Comparison of ENCODE assay signal across 8 cellular contexts in genomic region chr6:100881707-100882040, GRCh38. TPM values are rescaled to one million over a fixed set of nuclear protein-coding genes. Genes with fewer than 3 reads are reported as not detected.
DNase-seq lines count a peak whose midpoint lies in the region; ATAC-seq, FAIRE-seq and TF ChIP-seq lines count a peak whose summit lies in the region.

No MANE protein-coding gene starts in this region.

- H3K4me3 ChIP-seq in HL-60 (replicated peaks; ENCODE audit: insufficient read depth, low read length) (peak overlapping the region; percentile 98), iPS-15b (ENCODE audit: low read depth, low read length) (peak overlapping the region; percentile 85)

- H3K4me1 Mint-ChIP-seq in activated naive CD8-positive, alpha-beta T cell treated with anti-CD3 and anti-CD28 coated beads for 36 hours: peaks cover 34% of the 10 kb centered on the region
- H3K4me1 Mint-ChIP-seq in stimulated activated effector memory CD8-positive, alpha-beta T cell treated with anti-CD3 and anti-CD28 coated beads, Interleukin-12 subunit alpha, Interleukin-12 subunit beta, amount 100 ng/mL, for 72 hours: peaks cover 29% of the 10 kb centered on the region

- H3K27me3 Mint-ChIP-seq in activated naive CD8-positive, alpha-beta T cell treated with anti-CD3 and anti-CD28 coated beads for 36 hours: peaks cover 4% of the 10 kb centered on the region

- intact Hi-C loops in head of caudate nucleus (cut with DNase I): no loop called here

- no peak for ATAC-seq in stimulated activated effector memory CD8-positive, alpha-beta T cell treated with anti-CD3 and anti-CD28 coated beads, Interleukin-12 subunit alpha, Interleukin-12 subunit beta, amount 100 ng/mL, for 72 hours

- H3K9me3 ChIP-seq in iPS-15b (ENCODE audit: control insufficient read depth, insufficient read depth, low read length): no peaks in the 10 kb centered on the region

- no peaks in the 10 kb centered on the region for H3K36me3 ChIP-seq in iPS-15b (ENCODE audit: control insufficient read depth, insufficient read depth, low read length)

- TF ChIP-seq CTCF in HL-60 (IDR thresholded peaks at IDR 0.05; ENCODE audit: insufficient read depth, low read length): no peak

- peak overlapping the region; percentile 100 for H3K4me3 Mint-ChIP-seq in activated naive CD8-positive, alpha-beta T cell treated with anti-CD3 and anti-CD28 coated beads for 36 hours
- peak overlapping the region; percentile 100 for H3K4me3 Mint-ChIP-seq in stimulated activated effector memory CD8-positive, alpha-beta T cell treated with anti-CD3 and anti-CD28 coated beads, Interleukin-12 subunit alpha, Interleukin-12 subunit beta, amount 100 ng/mL, for 72 hours

- peaks cover 2% of the 10 kb centered on the region for H3K9me3 Mint-ChIP-seq in activated naive CD8-positive, alpha-beta T cell treated with anti-CD3 and anti-CD28 coated beads for 36 hours
- H3K9me3 Mint-ChIP-seq in stimulated activated effector memory CD8-positive, alpha-beta T cell treated with anti-CD3 and anti-CD28 coated beads, Interleukin-12 subunit alpha, Interleukin-12 subunit beta, amount 100 ng/mL, for 72 hours: no peaks in the 10 kb centered on the region

- no peak for TF ChIP-seq POLR2A in H54 (IDR thresholded peaks at IDR 0.05; ENCODE audit: low read depth, low read length)

- DNase-seq in NCI-H82 (lab: John Stamatoyannopoulos, UW) (peak; percentile 35), NCI-H82 treated with DMSO at 0.1 percent for 48 hours (lab: John Stamatoyannopoulos, UW; ENCODE audit: unreplicated experiment) (no peak), HL-60 (ENCODE audit: low read depth in 1 of 2, low spot score in 1 of 2) (no peak), head of caudate nucleus (no peak), H54 (ENCODE audit: insufficient read length, low spot score) (no peak)
- no peak for DNase-seq in activated naive CD8-positive, alpha-beta T cell treated with anti-CD3 and anti-CD28 coated beads for 36 hours
- DNase-seq in stimulated activated effector memory CD8-positive, alpha-beta T cell treated with anti-CD3 and anti-CD28 coated beads, Interleukin-12 subunit alpha, Interleukin-12 subunit beta, amount 100 ng/mL, for 72 hours (ENCODE audit: low spot score in 2 of 2): no peak

- H3K27me3 ChIP-seq in HL-60 (ENCODE audit: insufficient read depth, poor library complexity, severe bottlenecking) (no peaks in the 10 kb centered on the region), iPS-15b (ENCODE audit: control insufficient read depth, insufficient read depth, low read length) (no peaks in the 10 kb centered on the region)

- H3K36me3 Mint-ChIP-seq in activated naive CD8-positive, alpha-beta T cell treated with anti-CD3 and anti-CD28 coated beads for 36 hours: peaks cover 18% of the 10 kb centered on the region
- H3K36me3 Mint-ChIP-seq in stimulated activated effector memory CD8-positive, alpha-beta T cell treated with anti-CD3 and anti-CD28 coated beads, Interleukin-12 subunit alpha, Interleukin-12 subunit beta, amount 100 ng/mL, for 72 hours: peaks cover 10% of the 10 kb centered on the region

- no peak for FAIRE-seq in H54 (lab: Jason Lieb, UNC)

- peak overlapping the region; percentile 68 for H3K9ac ChIP-seq in iPS-15b (ENCODE audit: low read depth, low read length)

- peak overlapping the region; percentile 79 for H3K27ac ChIP-seq in HL-60 (replicated peaks)

- H3K27ac Mint-ChIP-seq in activated naive CD8-positive, alpha-beta T cell treated with anti-CD3 and anti-CD28 coated beads for 36 hours: peak overlapping the region; percentile 100
- peak overlapping the region; percentile 100 for H3K27ac Mint-ChIP-seq in stimulated activated effector memory CD8-positive, alpha-beta T cell treated with anti-CD3 and anti-CD28 coated beads, Interleukin-12 subunit alpha, Interleukin-12 subunit beta, amount 100 ng/mL, for 72 hours

- H3K4me1 ChIP-seq in iPS-15b (ENCODE audit: control insufficient read depth, insufficient read depth, low read length): peaks cover 25% of the 10 kb centered on the region

RNA-seq across cellular contexts. Expression of gene ASCC3, which starts 0.5 kb away (rescaled TPM):
- 10 to 100 TPM; 50.7 to 53.6 TPM for total RNA-seq in activated naive CD8-positive, alpha-beta T cell treated with anti-CD3 and anti-CD28 coated beads for 36 hours
